ENCODE assay signal across 21 cellular contexts in genomic region chr11:120646206-120646605, GRCh38.
"Had no signal": no experiment of that assay in that cellular context is flagged by ENCODE, and none has a peak within 500 bp of the region (broad histone marks: within the 10 kb centered on the region; RNA-seq: fewer than 3 reads in every experiment).

No MANE protein-coding gene starts in this region.

- H3K4me3 ChIP-seq: breast epithelium, tibial nerve had no signal

- H3K27ac ChIP-seq: breast epithelium, dorsolateral prefrontal cortex, heart left ventricle, left ventricle myocardium inferior, suprapubic skin, tibial nerve had no signal

- ATAC-seq: activated CD4-positive, CD25-positive, alpha-beta regulatory T cell treated with anti-CD3 and anti-CD28 coated beads, Interleukin-2, amount 50 U/mL, for 24 hours; activated T-cell treated with anti-CD3 and anti-CD28 coated beads, Interleukin-2, amount 50 U/mL, for 72 hours; effector memory CD8-positive, alpha-beta T cell; heart left ventricle; right cardiac atrium; stimulated activated naive CD8-positive, alpha-beta T cell treated with anti-CD3 and anti-CD28 coated beads, Interleukin-15, amount 100 ng/mL, for 72 hours had no signal

- H3K27me3 ChIP-seq: breast epithelium, dorsolateral prefrontal cortex, tibial nerve had no signal

- DNase-seq: activated CD4-positive, alpha-beta memory T cell treated with anti-CD3 and anti-CD28 coated beads, Interleukin-2, amount 10 ng/mL, durations not matched to agents 7 days and 5 days; activated CD4-positive, alpha-beta T cell treated with anti-CD3 and anti-CD28 coated beads, Interleukin-2, amount 10 ng/mL, durations not matched to agents 24 days and 14 days; activated effector memory CD4-positive, alpha-beta T cell treated with Interleukin-2 at 50 U/mL for 16 hours; activated naive CD4-positive, alpha-beta T cell treated with anti-CD3 and anti-CD28 coated beads for 36 hours; activated naive CD8-positive, alpha-beta T cell treated with anti-CD3 and anti-CD28 coated beads, Interleukin-2, amount 10 ng/mL, durations not matched to agents 7 days and 5 days; activated T-cell treated with anti-CD3 and anti-CD28 coated beads, Interleukin-2, amount 50 U/mL, for 72 hours; amniotic stem cell; effector memory CD8-positive, alpha-beta T cell; heart left ventricle; left ventricle myocardium inferior; mammary epithelial cell; right cardiac atrium; stimulated activated CD4-positive, alpha-beta T cell treated with anti-CD3 and anti-CD28 coated beads, Interleukin-12 subunit alpha, Interleukin-12 subunit beta, amount 100 ng/mL, for 4 hours; stimulated activated naive CD8-positive, alpha-beta T cell treated with anti-CD3 and anti-CD28 coated beads, Interleukin-15, amount 100 ng/mL, for 72 hours had no signal

- H3K4me1 ChIP-seq: breast epithelium, heart left ventricle had no signal

- H3K9me3 ChIP-seq: breast epithelium, heart left ventricle, left ventricle myocardium inferior, suprapubic skin, tibial nerve had no signal

- FAIRE-seq: colon, urothelium cell line had no signal

- H3K36me3 ChIP-seq: breast epithelium, heart left ventricle, left ventricle myocardium inferior, suprapubic skin, tibial nerve had no signal
